ENCODE assay signal across 16 cellular contexts in genomic region chr3:190382082-190382481, GRCh38. TPM values are rescaled to one million over a fixed set of nuclear protein-coding genes. Genes with fewer than 3 reads are reported as not detected.
DNase-seq lines count a peak whose midpoint lies in the region; ATAC-seq and TF ChIP-seq lines count a peak whose summit lies in the region.
"Had no signal": no experiment of that assay in that cellular context is flagged by ENCODE, and none has a peak within 500 bp of the region (broad histone marks: within the 10 kb centered on the region; RNA-seq: fewer than 3 reads in every experiment).

No MANE protein-coding gene starts in this region.

- H2BK5ac ChIP-seq in mesendoderm (ENCODE audit: low read length): no peak overlapping the region

- no peak overlapping the region for H3K4me3 ChIP-seq in GM23248
- no peak overlapping the region for H3K4me3 ChIP-seq in mesendoderm (ENCODE audit: low read length)
- H3K4me3 ChIP-seq: heart right ventricle had no signal

- H2BK120ac ChIP-seq in mesendoderm (ENCODE audit: low read depth, low read length): no peak overlapping the region

- H3K4me2 ChIP-seq in GM23248 (ENCODE audit: unreplicated experiment): peak overlapping the region; percentile 2
- no peak overlapping the region for H3K4me2 ChIP-seq in mesendoderm (ENCODE audit: low read length)

- H3K9me2 ChIP-seq in GM23248 (ENCODE audit: insufficient read depth): no peaks in the 10 kb centered on the region

- H2BK15ac ChIP-seq in mesendoderm (replicated peaks; ENCODE audit: low read depth): no peak overlapping the region

- no peak overlapping the region for H4K8ac ChIP-seq in mesendoderm (ENCODE audit: low read depth, low read length)

- H3K27ac ChIP-seq in GM23248 (peak overlapping the region; percentile 10; the same call in 1 of the 2 replicates), mesendoderm (ENCODE audit: low read depth, low read length) (no peak overlapping the region)
- H3K27ac ChIP-seq: heart right ventricle had no signal

- H3K79me2 ChIP-seq in GM23248 (ENCODE audit: insufficient read depth): no peaks in the 10 kb centered on the region
- no peaks in the 10 kb centered on the region for H3K79me2 ChIP-seq in mesendoderm (ENCODE audit: control insufficient read depth, insufficient read depth, low read length)

- ATAC-seq in GM21528 (IDR thresholded peaks at IDR 0.05; ENCODE audit: low FRiP score, unreplicated experiment): no peak
- ATAC-seq: heart right ventricle had no signal

- H3K4me1 ChIP-seq in GM23248 (ENCODE audit: insufficient read depth) (peaks cover 48% of the 10 kb centered on the region), mesendoderm (ENCODE audit: control insufficient read depth, low read depth, low read length) (no peaks in the 10 kb centered on the region)
- H3K4me1 ChIP-seq: heart right ventricle had no signal

- H3F3A ChIP-seq in GM23248 (ENCODE audit: insufficient read depth): peaks cover 62% of the 10 kb centered on the region

- no peak overlapping the region for H3K18ac ChIP-seq in mesendoderm (ENCODE audit: low read length)

- H3K9ac ChIP-seq in GM23248 (no peak overlapping the region), mesendoderm (ENCODE audit: low read length) (no peak overlapping the region)

- H4K20me1 ChIP-seq in GM23248 (ENCODE audit: insufficient read depth): no peaks in the 10 kb centered on the region

- H3K56ac ChIP-seq in mesendoderm (ENCODE audit: low read length): no peak overlapping the region

- H3K4ac ChIP-seq in mesendoderm (ENCODE audit: low read depth, low read length): no peak overlapping the region

- in situ Hi-C loops in GM23248 (cut with MboI): no loop called here

- TF ChIP-seq CTCF in AG09319 (IDR thresholded peaks at IDR 0.05; ENCODE audit: low read depth, low read length): no peak

- H3K23ac ChIP-seq in mesendoderm (ENCODE audit: low read length): no peak overlapping the region

- no peak overlapping the region for H4K5ac ChIP-seq in mesendoderm (ENCODE audit: low read length)

- no peak overlapping the region for H2AK5ac ChIP-seq in mesendoderm (ENCODE audit: low read length)

- no peaks in the 10 kb centered on the region for H3K36me3 ChIP-seq in GM23248 (ENCODE audit: low read depth)
- H3K36me3 ChIP-seq in mesendoderm (ENCODE audit: control insufficient read depth, insufficient read depth, low read length): no peaks in the 10 kb centered on the region
- H3K36me3 ChIP-seq: heart right ventricle had no signal

- no peaks in the 10 kb centered on the region for H3K27me3 ChIP-seq in GM23248 (replicated peaks; ENCODE audit: insufficient read depth)
- no peaks in the 10 kb centered on the region for H3K27me3 ChIP-seq in mesendoderm (ENCODE audit: insufficient read depth, low read length, poor library complexity)

- H3K79me1 ChIP-seq in mesendoderm (ENCODE audit: low read length): no peaks in the 10 kb centered on the region

- no peak overlapping the region for H2AFZ ChIP-seq in GM23248

- H3K9me3 ChIP-seq in GM23248 (ENCODE audit: low read depth): no peaks in the 10 kb centered on the region
- H3K9me3 ChIP-seq: heart right ventricle had no signal

- DNase-seq in AG09319 (ENCODE audit: extremely low read depth, low read depth) (peak; percentile 55), GM23248 (peak; percentile 71), amniotic epithelial cell (ENCODE audit: low read depth) (peak; percentile 86), glomerular visceral epithelial cell (ENCODE audit: extremely low spot score) (peak; percentile 62), activated gamma-delta T cell (lab: John Stamatoyannopoulos, UW) (no peak), mesendoderm (no peak), inferior parietal cortex (ENCODE audit: extremely low spot score) (no peak)
- DNase-seq: activated naive CD4-positive, alpha-beta T cell treated with Interleukin-2 at 50 U/mL for 16 hours; GOT3; heart right ventricle; NCI-H1436; NCI-H748 treated with DMSO at 0.1 percent for 48 hours had no signal

RNA-seq across cellular contexts. Expression of gene CLDN16, which starts 5.9 kb away (rescaled TPM):
- 0.11 TPM in 1 of 2 replicates, not detected in the other for total RNA-seq in GM23248 (2014; rRNA removed; shearing (Covaris generic))
- polyA plus RNA-seq in GM23248 (2016; fragmentation: Nextera tagmentation; extraction: Ambion mirVana): not detected in 2 replicates
- polyA plus RNA-seq in mesendoderm (2013, experiment 1 of 2): not detected
- polyA plus RNA-seq in mesendoderm (2013, experiment 2 of 2): not detected
- total RNA-seq: dermis microvascular lymphatic vessel endothelial cell, heart right ventricle, osteocyte, SK-MEL-5 had no signal
- polyA plus RNA-seq: heart right ventricle had no signal

RNA-seq across cellular contexts. Expression of gene CLDN1, which starts 59.8 kb away (rescaled TPM):
- 0.32 and 0.38 TPM in 2 replicates for total RNA-seq in GM23248 (2014; rRNA removed; shearing (Covaris generic))
- 0.19 and 0.28 TPM in 2 replicates for polyA plus RNA-seq in GM23248 (2016; fragmentation: Nextera tagmentation; extraction: Ambion mirVana)
- polyA plus RNA-seq in mesendoderm (2013, experiment 1 of 2): 3.8 TPM
- 3.5 TPM for polyA plus RNA-seq in mesendoderm (2013, experiment 2 of 2)

Comparison
In these comparisons a context has a peak if more than half of its experiments do, and no peak if none do; other contexts are left out.
1. DNase-seq: peak in AG09319 (single experiment), GM23248 (single experiment), amniotic epithelial cell (single experiment) and glomerular visceral epithelial cell (single experiment); none in activated gamma-delta T cell (single experiment), mesendoderm (single experiment) and inferior parietal cortex (single experiment).